In the genomic region with DNA sequence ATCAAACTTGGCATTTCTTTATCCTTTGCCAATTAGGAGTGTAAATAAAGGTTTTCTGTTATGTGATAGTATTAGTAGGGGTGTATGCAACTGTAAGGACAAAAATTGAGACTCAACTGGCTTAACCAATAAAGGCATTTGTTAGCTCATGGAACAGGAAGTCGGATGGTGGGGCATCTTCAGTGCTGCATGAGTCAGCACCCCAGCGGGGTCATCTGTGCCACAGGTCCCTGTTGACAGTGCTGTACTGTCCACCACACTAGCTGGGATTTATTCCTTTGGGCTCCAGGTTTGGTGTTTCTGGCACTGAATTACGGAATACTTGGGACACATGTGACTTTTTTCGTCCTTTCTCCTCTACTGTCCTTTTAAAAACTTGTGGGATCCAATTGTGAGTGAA, we compare ENCODE assay signal across 11 cellular contexts.
DNase-seq lines count a peak whose midpoint lies in the region; TF ChIP-seq lines count a peak whose summit lies in the region.
"Had no signal": no experiment of that assay in that cellular context is flagged by ENCODE, and none has a peak within 500 bp of the region (broad histone marks: within the 10 kb centered on the region; RNA-seq: fewer than 3 reads in every experiment).

No MANE protein-coding gene starts in this region.

- H3K4me3 Mint-ChIP-seq in nephron progenitor cell: no peak overlapping the region
- H3K4me3 Mint-ChIP-seq: nephron had no signal

- DNase-seq in COLO829 (ENCODE audit: low spot score) (peak; percentile 62), MV-4-11 (lab: John Stamatoyannopoulos, UW) (peak; percentile 56), dermis blood vessel endothelial cell (peak; percentile 30), nephron progenitor cell (no peak), NCI-H1930 (lab: John Stamatoyannopoulos, UW) (no peak), hepatic stellate cell (ENCODE audit: low spot score) (no peak), GM13976 (ENCODE audit: low spot score) (no peak)
- DNase-seq in activated effector memory CD4-positive, alpha-beta T cell treated with anti-CD3 and anti-CD28 coated beads, Interleukin-2, amount 50 U/mL, for 16 hours: no peak
- DNase-seq: activated CD4-positive, alpha-beta T cell treated with anti-CD3 and anti-CD28 coated beads, Interleukin-2, amount 50 U/mL, for 4 hours; NCI-H1105 treated with DMSO at 0.1 percent for 48 hours had no signal

- H3K4me1 Mint-ChIP-seq in nephron progenitor cell: peaks cover 19% of the 10 kb centered on the region

- in situ Hi-C loops in GM13976 (cut with MboI; ENCODE audit: low sequenced_read_pairs, unreplicated experiment): no loop called here

- no peaks in the 10 kb centered on the region for H3K27me3 Mint-ChIP-seq in nephron progenitor cell (ENCODE audit: low read depth, poor library complexity)

- no peak for TF ChIP-seq CTCF in nephron progenitor cell (IDR thresholded peaks at IDR 0.05)
- no peak for TF ChIP-seq CTCF in GM13976 (IDR thresholded peaks at IDR 0.05; ENCODE audit: borderline replicate concordance, control extremely low read depth, extremely low read depth, insufficient read depth, missing control alignments)

- H3K36me3 Mint-ChIP-seq in nephron progenitor cell (ENCODE audit: low read depth): peaks cover 77% of the 10 kb centered on the region

- no peaks in the 10 kb centered on the region for H3K9me3 Mint-ChIP-seq in nephron progenitor cell
- H3K9me3 Mint-ChIP-seq: nephron had no signal

- peak overlapping the region; percentile 10 for H3K27ac Mint-ChIP-seq in nephron progenitor cell
- H3K27ac Mint-ChIP-seq: nephron had no signal

Comparison
In these comparisons a context has a peak if more than half of its experiments do, and no peak if none do; other contexts are left out.
1. DNase-seq: peak in COLO829 (single experiment), MV-4-11 (single experiment) and dermis blood vessel endothelial cell (single experiment); none in nephron progenitor cell (single experiment), NCI-H1930 (0 of 2), activated effector memory CD4-positive, alpha-beta T cell treated with anti-CD3 and anti-CD28 coated beads, Interleukin-2, amount 50 U/mL, for 16 hours (single experiment), hepatic stellate cell (single experiment) and GM13976 (single experiment).